In genomic region chr2:26605195-26605968, GRCh38 we compare ENCODE assay signal across 8 cellular contexts. TPM values are rescaled to one million over a fixed set of nuclear protein-coding genes. Genes with fewer than 3 reads are reported as not detected.
A peak's percentile ranks its signal among the peaks of the same experiment; 100 is the strongest.
DNase-seq lines count a peak whose midpoint lies in the region; ATAC-seq, FAIRE-seq and TF ChIP-seq lines count a peak whose summit lies in the region.

No MANE protein-coding gene starts in this region.

- H2BK120ac ChIP-seq in H1 (replicated peaks; ENCODE audit: low read depth, low read length), result no peak overlapping the region

- H3K9me2 ChIP-seq in MM.1S (replicated peaks; ENCODE audit: insufficient read depth, low read length), result no peaks in the 10 kb centered on the region

- H3K4me3 ChIP-seq in MM.1S (ENCODE audit: low read length) (no peak overlapping the region), H1 (ENCODE audit: extremely low read depth in 1 of 4, insufficient read depth in 2 of 4, low read depth in 3 of 4, low read length in 4 of 4) (no peak overlapping the region), upper lobe of right lung (no peak overlapping the region)

- H3K36me3 Mint-ChIP-seq in T-helper 17 cell (ENCODE audit: low read depth), result no peaks in the 10 kb centered on the region

- H3K4ac ChIP-seq in H1 (replicated peaks; ENCODE audit: insufficient read length, low read depth, low read length), result no peak overlapping the region

- TF ChIP-seq POLR2A in H1 (IDR thresholded peaks at IDR 0.05; ENCODE audit: control extremely low read depth in 1 of 2, low read depth in 2 of 2, low read length in 2 of 2), result no peak
- TF ChIP-seq POLR2A in GM18505 (IDR thresholded peaks at IDR 0.05; ENCODE audit: borderline replicate concordance, extremely low read depth, insufficient read depth, insufficient read length), result no peak

- H3K4me1 ChIP-seq in MM.1S (ENCODE audit: low read length) (no peaks in the 10 kb centered on the region), H1 (replicated peaks in 1 of 4; ENCODE audit: control insufficient read depth in 3 of 4, insufficient read depth in 4 of 4, low read length in 3 of 4) (no peaks in the 10 kb centered on the region; a peak in 2 of 7 replicates), upper lobe of right lung (peaks cover 6% of the 10 kb centered on the region)

- no peak overlapping the region for H3K56ac ChIP-seq in H1 (replicated peaks; ENCODE audit: insufficient read length, low read depth, low read length)

- CTCF ChIA-PET in H1 (lab: Charles Lee; ENCODE audit: partially characterized antibody), result interaction anchor here (0.6 to 17.4 kb wide), 45 partner anchors 9 to 236 kb away, joined by 3 to 367 read pairs (median 4); partner anchors contain the start of genes CIB4 and SLC35F6

- intact Hi-C loops in upper lobe of right lung (cut with DNase I), result loop anchor here (5.0 kb wide), 1 partner anchor 137 kb away; no protein-coding TSS in a partner anchor

- H4K20me1 ChIP-seq in MM.1S (ENCODE audit: insufficient read depth, low read length) (no peaks in the 10 kb centered on the region), H1 (replicated peaks in 1 of 2; ENCODE audit: control insufficient read depth in 1 of 2, insufficient read depth in 2 of 2, low read length in 2 of 2) (no peaks in the 10 kb centered on the region)

- H3K4me2 ChIP-seq in MM.1S (ENCODE audit: low read depth, low read length), result no peak overlapping the region
- H3K4me2 ChIP-seq in H1 (ENCODE audit: insufficient read depth in 1 of 2, low read depth in 2 of 2, low read length in 2 of 2), result no peak overlapping the region

- no peak overlapping the region for H4K91ac ChIP-seq in H1 (replicated peaks; ENCODE audit: insufficient read length, low read length)

- H2BK12ac ChIP-seq in H1 (ENCODE audit: low read depth, low read length), result no peak overlapping the region

- no peak overlapping the region for H4K5ac ChIP-seq in H1 (ENCODE audit: insufficient read length, low read depth, low read length)

- H2AFZ ChIP-seq in MM.1S (ENCODE audit: low read length) (no peak overlapping the region), H1 (ENCODE audit: low read length) (no peak overlapping the region)

- H3K79me1 ChIP-seq in H1 (ENCODE audit: low read depth, low read length), result no peaks in the 10 kb centered on the region

- H3K4me3 Mint-ChIP-seq in T-helper 17 cell, result no peak overlapping the region

- no peak overlapping the region for H4K8ac ChIP-seq in H1 (ENCODE audit: extremely low read depth, insufficient read depth, low read length)

- H3K27ac ChIP-seq in MM.1S (ENCODE audit: low read length) (no peak overlapping the region), H1 (ENCODE audit: low read depth, low read length) (no peak overlapping the region), upper lobe of right lung (no peak overlapping the region)

- peak; percentile 90 for TF ChIP-seq CTCF in MM.1S (IDR thresholded peaks at IDR 0.05; ENCODE audit: low read length)
- peak; percentile 62 to 96 (median 90) for TF ChIP-seq CTCF in H1 (IDR thresholded peaks at IDR 0.05; ENCODE audit: control extremely low read depth in 1 of 3, insufficient read depth in 1 of 3, low read depth in 1 of 3, low read length in 3 of 3)
- TF ChIP-seq CTCF in upper lobe of right lung (IDR thresholded peaks at IDR 0.05), result peak; percentile 83

- no peak overlapping the region for H2BK5ac ChIP-seq in H1 (ENCODE audit: low read depth, low read length)

- WGBS in H1 (ENCODE audit: extremely low coverage in 1 of 2, insufficient coverage in 1 of 2, insufficient read length in 1 of 2, insufficient replicate concordance in 2 of 2, low coverage in 1 of 2, low lambda C conversion rate in 2 of 2, missing lambda C conversion rate in 1 of 2), 2 experiments, result 38% methylated on average over 12 of the region's 12 CpGs; no CpG with 5 or more reads in 1 of the 2 experiments

- H3K9me3 ChIP-seq in MM.1S (replicated peaks; ENCODE audit: insufficient read depth, low read length), result no peaks in the 10 kb centered on the region
- H3K9me3 ChIP-seq in T-helper 17 cell (ENCODE audit: control insufficient read depth, low read length, poor library complexity, severe bottlenecking), result no peaks in the 10 kb centered on the region
- no peaks in the 10 kb centered on the region for H3K9me3 ChIP-seq in H1 (ENCODE audit: insufficient read depth in 2 of 2, low read depth in 1 of 2, low read length in 1 of 2)
- no peaks in the 10 kb centered on the region for H3K9me3 ChIP-seq in upper lobe of right lung

- H3K27me3 ChIP-seq in MM.1S (replicated peaks; ENCODE audit: insufficient read depth, low read length) (peaks cover 96% of the 10 kb centered on the region), H1 (replicated peaks in 1 of 4; ENCODE audit: control insufficient read depth in 3 of 4, extremely low read depth in 1 of 4, insufficient read depth in 3 of 4, low read length in 3 of 4) (no peaks in the 10 kb centered on the region), upper lobe of right lung (no peaks in the 10 kb centered on the region)

- peak; percentile 94 to 98 for TF ChIP-seq RAD21 in H1 (IDR thresholded peaks at IDR 0.05 in 1 of 2, conservative IDR thresholded peaks at IDR 0.05 in 1 of 2; ENCODE audit: low read depth in 2 of 2, low read length in 2 of 2)

- no peak overlapping the region for H3K27ac Mint-ChIP-seq in T-helper 17 cell

- H3K27me3 Mint-ChIP-seq in T-helper 17 cell, result peaks cover 49% of the 10 kb centered on the region

- peak; percentile 98 for FAIRE-seq in H1 (lab: Jason Lieb, UNC)

- peaks cover 6% of the 10 kb centered on the region for H3K4me1 Mint-ChIP-seq in T-helper 17 cell

- H3K14ac ChIP-seq in H1 (ENCODE audit: insufficient read length), result no peak overlapping the region

- H3K23ac ChIP-seq in H1 (ENCODE audit: insufficient read length), result no peak overlapping the region

- DNase-seq in activated CD4-positive, alpha-beta T cell treated with anti-CD3 and anti-CD28 coated beads for 24 hours (ENCODE audit: low read depth in 2 of 2), result peak; percentile 6 to 14
- DNase-seq in activated CD4-positive, alpha-beta T cell treated with anti-CD3 and anti-CD28 coated beads for 1 hour, result no peak
- DNase-seq in MM.1S, result peak; percentile 27
- no peak for DNase-seq in T-helper 17 cell
- peak; percentile 36 to 72 for DNase-seq in H1 (ENCODE audit: low read depth in 1 of 2, low spot score in 2 of 2)
- peak; percentile 78 for DNase-seq in medulla oblongata (ENCODE audit: extremely low spot score)
- peak; percentile 33 for DNase-seq in upper lobe of right lung

- POLR2A ChIA-PET in H1 (lab: Charles Lee; ENCODE audit: partially characterized antibody), result interaction anchor here (0.7 kb wide), 1 partner anchor 140 kb away, joined by 3 read pairs; no protein-coding TSS in a partner anchor

- H3K36me3 ChIP-seq in MM.1S (replicated peaks; ENCODE audit: insufficient read depth, low read length) (no peaks in the 10 kb centered on the region), H1 (ENCODE audit: control insufficient read depth in 2 of 4, insufficient read depth in 4 of 4, low read length in 3 of 4) (no peaks in the 10 kb centered on the region), upper lobe of right lung (no peaks in the 10 kb centered on the region)

- TF ChIP-seq EP300 in H1 (IDR thresholded peaks at IDR 0.05; ENCODE audit: borderline replicate concordance in 1 of 2, low read depth in 2 of 2, low read length in 2 of 2), result no peak

- no peaks in the 10 kb centered on the region for H3F3A ChIP-seq in MM.1S (ENCODE audit: insufficient read depth, low read length)

- ATAC-seq in T-helper 17 cell (peak; percentile 37), upper lobe of right lung (peak; percentile 84), GM18505 (IDR thresholded peaks at IDR 0.05; ENCODE audit: unreplicated experiment) (no peak)

- H2AK5ac ChIP-seq in H1 (ENCODE audit: low read depth, low read length), result no peak overlapping the region

- H2BK20ac ChIP-seq in H1 (ENCODE audit: low read length), result no peak overlapping the region

- no peaks in the 10 kb centered on the region for H3K79me2 ChIP-seq in MM.1S (ENCODE audit: low read length)
- H3K79me2 ChIP-seq in H1 (ENCODE audit: control insufficient read depth in 1 of 2, insufficient read depth in 2 of 2, low read length in 2 of 2), result no peaks in the 10 kb centered on the region

- no peak overlapping the region for H3K18ac ChIP-seq in H1 (ENCODE audit: extremely low read depth, low read length)

- H3K23me2 ChIP-seq in H1 (ENCODE audit: low read depth, low read length), result no peaks in the 10 kb centered on the region

- H3K9ac ChIP-seq in MM.1S (ENCODE audit: low read length) (no peak overlapping the region), H1 (replicated peaks in 1 of 4; ENCODE audit: extremely low read depth in 1 of 4, low read depth in 3 of 4, low read length in 3 of 4) (no peak overlapping the region)

- 0 out of 2 replicates have a peak overlapping the region, but pooled peaks have one; percentile 46 for H2BK15ac ChIP-seq in H1 (ENCODE audit: low read length)

TF ChIP-seq in H1, 55 proteins besides CTCF, POLR2A, EP300 and RAD21 (continues in another document):
- TF ChIP-seq CREB1 (IDR thresholded peaks at IDR 0.05) (0 out of 2 replicates have a peak, but pooled peaks have one; percentile 10), ATF3 (IDR thresholded peaks at IDR 0.05; ENCODE audit: insufficient read depth, low read depth, low read length) (no peak), TEAD4 (IDR thresholded peaks at IDR 0.05; ENCODE audit: low read depth, low read length) (0 out of 2 replicates have a peak, but pooled peaks have one; percentile 29), JUN (IDR thresholded peaks at IDR 0.05; ENCODE audit: low read depth, low read length) (no peak), SIN3A (conservative IDR thresholded peaks at IDR 0.05 in 1 of 2, IDR thresholded peaks at IDR 0.05 in 1 of 2; ENCODE audit: low read depth in 1 of 2, low read length in 2 of 2) (no peak), HDAC2 (IDR thresholded peaks at IDR 0.05; ENCODE audit: borderline replicate concordance in 1 of 2, low read depth in 2 of 2, low read length in 2 of 2) (no peak), POU5F1 (IDR thresholded peaks at IDR 0.05; ENCODE audit: low read depth, low read length) (no peak), PHF8 (conservative IDR thresholded peaks at IDR 0.05; ENCODE audit: low read depth, low read length) (no peak), RXRA (IDR thresholded peaks at IDR 0.05; ENCODE audit: insufficient read depth, low read depth, low read length) (0 out of 2 replicates have a peak, but pooled peaks have one; percentile 25)

RNA-seq across cellular contexts. Expression of gene CIB4, which starts 35.8 kb away (rescaled TPM):
- total RNA-seq in T-helper 17 cell (not detected), upper lobe of right lung (not detected)
- not detected in 2 replicates for total RNA-seq in H1 (2021; fragmentation: NEBNext Ultra II Directional; extraction: Animal tissue kit (Norgen Biotek cat#: 25700))
- not detected in 2 replicates for polyA plus RNA-seq in H1 (2011; rRNA removed)
- not detected for polyA plus RNA-seq in H1 (2011; cell fraction: cytosol; rRNA removed)
- not detected for polyA plus RNA-seq in H1 (2011; cell fraction: nucleus; rRNA removed)
- polyA plus RNA-seq in H1 (2012, experiment 1 of 2), result not detected in 4 replicates
- not detected for polyA plus RNA-seq in H1 (2012, experiment 2 of 2)
- not detected for polyA plus RNA-seq in H1 (2013, experiment 1 of 2)
- polyA plus RNA-seq in H1 (2013, experiment 2 of 2), result not detected
- not detected in 2 replicates for polyA minus RNA-seq in H1 (2011; rRNA and poly(A)+ RNA removed)
- polyA minus RNA-seq in H1 (2011; cell fraction: cytosol; rRNA and poly(A)+ RNA removed), result not detected
- polyA minus RNA-seq in H1 (2011; cell fraction: nucleus; rRNA and poly(A)+ RNA removed), result not detected

Comparison
In these comparisons a context has a peak if more than half of its experiments do, and no peak if none do; other contexts are left out.
1. DNase-seq: peak in activated CD4-positive, alpha-beta T cell treated with anti-CD3 and anti-CD28 coated beads for 24 hours (2 of 2), MM.1S (single experiment), H1 (2 of 2), medulla oblongata (single experiment) and upper lobe of right lung (single experiment); none in activated CD4-positive, alpha-beta T cell treated with anti-CD3 and anti-CD28 coated beads for 1 hour (single experiment) and T-helper 17 cell (0 of 3).
2. Peak in every context shown above with its lines, with median percentiles within 50 percentile points of each other: CTCF ChIP-seq.